In the genomic region with DNA sequence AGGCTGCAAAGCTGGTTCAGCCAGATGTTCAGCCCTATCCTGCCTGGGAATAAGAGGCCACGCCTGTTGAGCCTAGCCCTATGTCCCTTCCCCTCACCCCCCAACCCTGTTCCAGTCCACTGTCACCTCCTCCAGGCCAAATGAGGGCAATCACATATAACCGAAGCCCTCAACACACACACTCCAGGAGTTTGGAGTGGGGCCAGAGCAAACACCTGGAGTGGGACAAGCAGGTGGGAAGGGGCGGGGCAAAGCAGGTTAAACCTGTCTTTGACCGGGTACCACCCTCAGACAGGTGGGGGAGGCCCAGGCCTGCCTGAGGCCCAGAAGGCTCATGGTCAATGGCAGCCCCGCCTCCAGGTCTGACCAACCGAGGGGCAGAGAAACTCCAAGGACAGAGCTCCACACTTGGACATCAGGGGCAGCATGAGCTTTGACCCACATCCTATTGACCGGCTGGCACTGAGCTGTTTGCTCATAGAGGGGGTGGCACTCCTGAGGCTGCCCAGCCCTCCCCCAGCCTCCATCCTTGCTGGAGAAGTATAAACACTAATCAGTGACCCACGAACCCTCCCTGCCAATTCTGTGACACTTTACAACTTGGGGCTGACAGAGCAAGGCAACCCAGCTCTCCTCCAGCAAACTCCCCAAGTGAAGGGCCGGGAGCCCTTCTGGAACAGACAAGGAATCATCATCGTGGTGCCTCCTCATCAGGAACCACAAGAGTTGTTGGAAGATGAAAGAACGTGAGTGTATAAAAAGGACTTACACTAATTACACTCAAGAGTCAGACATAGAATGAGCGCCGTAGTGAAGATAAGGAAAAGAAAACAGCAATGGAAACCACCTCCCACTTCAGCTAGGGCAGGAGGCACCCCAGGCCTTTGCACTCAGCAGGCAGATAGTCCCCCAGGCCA, we compare ENCODE assay signal across 9 cellular contexts. TPM values are rescaled to one million over a fixed set of nuclear protein-coding genes. Genes with fewer than 3 reads are reported as not detected.
DNase-seq lines count a peak whose midpoint lies in the region; ATAC-seq and TF ChIP-seq lines count a peak whose summit lies in the region.
"Had no signal": no experiment of that assay in that cellular context is flagged by ENCODE, and none has a peak within 500 bp of the region (broad histone marks: within the 10 kb centered on the region; RNA-seq: fewer than 3 reads in every experiment).

No MANE protein-coding gene starts in this region.

- no peak overlapping the region for H2AFZ ChIP-seq in neural progenitor cell (replicated peaks)

- no peaks in the 10 kb centered on the region for H3K36me3 ChIP-seq in endocrine pancreas (ENCODE audit: control insufficient read depth, insufficient read depth, low read length)
- no peaks in the 10 kb centered on the region for H3K36me3 ChIP-seq in neural progenitor cell

- H3K9me3 Mint-ChIP-seq in neural progenitor cell = peaks cover 3% of the 10 kb centered on the region

- no peak overlapping the region for H3K27ac ChIP-seq in neural progenitor cell

- H3K79me2 ChIP-seq in neural progenitor cell (ENCODE audit: low read depth) = no peaks in the 10 kb centered on the region

- peak overlapping the region; percentile 81 for H3K4me2 ChIP-seq in neural progenitor cell

- peaks cover 4% of the 10 kb centered on the region for H3K36me3 Mint-ChIP-seq in neural progenitor cell

- H3K4me1 Mint-ChIP-seq in neural progenitor cell = peaks cover 14% of the 10 kb centered on the region

- peak overlapping the region; percentile 44 for H3K4me3 Mint-ChIP-seq in neural progenitor cell

- H3K4me3 ChIP-seq in endocrine pancreas (ENCODE audit: control insufficient read depth, insufficient read depth, low read length) (no peak overlapping the region), neural progenitor cell (peak overlapping the region; percentile 47)

- H3K27me3 ChIP-seq in endocrine pancreas (ENCODE audit: control insufficient read depth, insufficient read depth, low read length) = no peaks in the 10 kb centered on the region
- H3K27me3 ChIP-seq in neural progenitor cell = peaks cover 41% of the 10 kb centered on the region

- peaks cover 21% of the 10 kb centered on the region for H4K20me1 ChIP-seq in neural progenitor cell (ENCODE audit: low read depth)

- DNase-seq in DMS79 treated with DMSO at 0.1 percent for 48 hours (lab: John Stamatoyannopoulos, UW) (peak; percentile 80), NCI-H2171 treated with DMSO at 0.1 percent for 48 hours (lab: John Stamatoyannopoulos, UW) (peak; percentile 27), neural progenitor cell (ENCODE audit: low spot score) (no peak), T-helper 1 cell (no peak)

- peaks cover 41% of the 10 kb centered on the region for H3F3A ChIP-seq in neural progenitor cell (ENCODE audit: low read depth)

- H3K27ac Mint-ChIP-seq in neural progenitor cell = no peak overlapping the region

- ATAC-seq in HG03469 (IDR thresholded peaks at IDR 0.05; ENCODE audit: unreplicated experiment) (no peak), GM21515 (IDR thresholded peaks at IDR 0.05; ENCODE audit: unreplicated experiment) (no peak), HG03460 (IDR thresholded peaks at IDR 0.05; ENCODE audit: unreplicated experiment) (no peak)

- H3K27me3 Mint-ChIP-seq in neural progenitor cell (ENCODE audit: insufficient read depth, low read depth) = peaks cover 32% of the 10 kb centered on the region

- H3K4me1 ChIP-seq in endocrine pancreas (ENCODE audit: control insufficient read depth, insufficient read depth, low read length) (no peaks in the 10 kb centered on the region), neural progenitor cell (peaks cover 19% of the 10 kb centered on the region)

- TF ChIP-seq CTCF in neural progenitor cell (IDR thresholded peaks at IDR 0.05) = no peak

- H3K9me3 ChIP-seq in endocrine pancreas (ENCODE audit: control insufficient read depth, low read length) = no peaks in the 10 kb centered on the region
- H3K9me3 ChIP-seq in neural progenitor cell (ENCODE audit: low read depth) = no peaks in the 10 kb centered on the region

- H3K9ac ChIP-seq in endocrine pancreas (ENCODE audit: control insufficient read depth, insufficient read depth, low read length) (peak overlapping the region; percentile 86), neural progenitor cell (no peak overlapping the region)

RNA-seq across cellular contexts. Expression of gene ESRP2, which starts 1.5 kb away (rescaled TPM):
- 1.5 and 5.4 TPM in 2 replicates for total RNA-seq in neural progenitor cell (ENCODE audit: low replicate concordance)
- total RNA-seq: T-helper 2 cell treated with Interferon-gamma antibody and Interleukin-4, amounts not matched to agents 100 ng/mL and 5 ng/mL, for 36 hours had no signal

RNA-seq across cellular contexts. Expression of gene PLA2G15, which starts 10.7 kb away (rescaled TPM):
- 3.8 and 11.7 TPM in 2 replicates for total RNA-seq in neural progenitor cell (ENCODE audit: low replicate concordance)

RNA-seq across cellular contexts. Expression of gene SLC7A6, which starts 29.9 kb away (rescaled TPM):
- total RNA-seq in neural progenitor cell (ENCODE audit: low replicate concordance) = 5.6 and 13.7 TPM in 2 replicates

Comparison
In these comparisons a context has a peak if more than half of its experiments do, and no peak if none do; other contexts are left out.
1. DNase-seq: peak in DMS79 treated with DMSO at 0.1 percent for 48 hours (single experiment) and NCI-H2171 treated with DMSO at 0.1 percent for 48 hours (single experiment); none in neural progenitor cell (single experiment) and T-helper 1 cell (0 of 5).